23 cellular contexts compared by ENCODE assay signal in genomic region chrX:21581479-21581878, GRCh38.
DNase-seq lines count a peak whose midpoint lies in the region; ATAC-seq and TF ChIP-seq lines count a peak whose summit lies in the region.
"Had no signal": no experiment of that assay in that cellular context is flagged by ENCODE, and none has a peak within 500 bp of the region (broad histone marks: within the 10 kb centered on the region; RNA-seq: fewer than 3 reads in every experiment).

No MANE protein-coding gene starts in this region.

- intact Hi-C loops in cardiac septum (cut with DNase I), result no loop called here

- ATAC-seq in activated CD8-positive, alpha-beta memory T cell treated with anti-CD3 and anti-CD28 coated beads, Interleukin-2, amount 10 ng/mL, durations not matched to agents 7 days and 5 days, result no peak
- ATAC-seq: GM23338, PC-3 had no signal

- H3K9me3 ChIP-seq in GM23248 (ENCODE audit: low read depth), result no peaks in the 10 kb centered on the region
- H3K9me3 ChIP-seq: MG63 had no signal

- H3K79me2 ChIP-seq in GM23248 (ENCODE audit: insufficient read depth), result no peaks in the 10 kb centered on the region

- no peaks in the 10 kb centered on the region for H3K9me2 ChIP-seq in GM23248 (ENCODE audit: insufficient read depth)

- H3K4me2 ChIP-seq in GM23248 (ENCODE audit: unreplicated experiment), result no peak overlapping the region
- H3K4me2 ChIP-seq: BLaER1 treated with 17β-estradiol and CSF1 and Interleukin-3, amounts not matched to agents 10 nM and 100 nM; GM23338 had no signal

- no peaks in the 10 kb centered on the region for H3K27me3 ChIP-seq in GM23248 (replicated peaks; ENCODE audit: insufficient read depth)
- H3K27me3 ChIP-seq: BLaER1 treated with 17β-estradiol and CSF1 and Interleukin-3, amounts not matched to agents 10 nM and 100 nM; MG63 had no signal

- H3K4me3 ChIP-seq in GM23248 (no peak overlapping the region), fibroblast of mammary gland (ENCODE audit: control insufficient read depth, low read depth, low read length) (no peak overlapping the region)
- H3K4me3 ChIP-seq: BLaER1 treated with 17β-estradiol and CSF1 and Interleukin-3, amounts not matched to agents 10 nM and 100 nM; GM23338; MG63 had no signal

- no peaks in the 10 kb centered on the region for H3K36me3 ChIP-seq in GM23248 (ENCODE audit: low read depth)
- H3K36me3 ChIP-seq: MG63 had no signal

- no peaks in the 10 kb centered on the region for H4K20me1 ChIP-seq in GM23248 (ENCODE audit: insufficient read depth)
- H4K20me1 ChIP-seq: BLaER1 treated with 17β-estradiol and CSF1 and Interleukin-3, amounts not matched to agents 10 nM and 100 nM had no signal

- H3K27ac Mint-ChIP-seq in activated naive CD4-positive, alpha-beta T cell treated with anti-CD3 and anti-CD28 coated beads, Interleukin-2, amount 50 U/mL, for 24 hours, result peak overlapping the region; percentile 87
- no peak overlapping the region for H3K27ac Mint-ChIP-seq in activated CD8-positive, alpha-beta memory T cell treated with anti-CD3 and anti-CD28 coated beads, Interleukin-2, amount 10 ng/mL, durations not matched to agents 7 days and 5 days
- H3K27ac Mint-ChIP-seq: CD4-positive, alpha-beta T cell; GM23338; H9 had no signal

- no peak overlapping the region for H2AFZ ChIP-seq in GM23248
- H2AFZ ChIP-seq: GM23338 had no signal

- no peaks in the 10 kb centered on the region for H3K9me3 Mint-ChIP-seq in activated naive CD4-positive, alpha-beta T cell treated with anti-CD3 and anti-CD28 coated beads, Interleukin-2, amount 50 U/mL, for 24 hours
- H3K9me3 Mint-ChIP-seq in activated CD8-positive, alpha-beta memory T cell treated with anti-CD3 and anti-CD28 coated beads, Interleukin-2, amount 10 ng/mL, durations not matched to agents 7 days and 5 days (ENCODE audit: low read depth), result no peaks in the 10 kb centered on the region
- H3K9me3 Mint-ChIP-seq: CD4-positive, alpha-beta T cell; GM23338 had no signal

- peaks cover 12% of the 10 kb centered on the region for H3K36me3 Mint-ChIP-seq in activated naive CD4-positive, alpha-beta T cell treated with anti-CD3 and anti-CD28 coated beads, Interleukin-2, amount 50 U/mL, for 24 hours
- H3K36me3 Mint-ChIP-seq in activated CD8-positive, alpha-beta memory T cell treated with anti-CD3 and anti-CD28 coated beads, Interleukin-2, amount 10 ng/mL, durations not matched to agents 7 days and 5 days, result no peaks in the 10 kb centered on the region

- no peaks in the 10 kb centered on the region; the same call in 1 of the 2 replicates for H3K4me1 ChIP-seq in GM23248 (ENCODE audit: insufficient read depth)
- H3K4me1 ChIP-seq: BLaER1 treated with 17β-estradiol and CSF1 and Interleukin-3, amounts not matched to agents 10 nM and 100 nM had no signal

- CTCF ChIA-PET in activated CD8-positive, alpha-beta memory T cell treated with anti-CD3 and anti-CD28 coated beads, Interleukin-2, amount 10 ng/mL, durations not matched to agents 7 days and 5 days (lab: Charles Lee), result interaction anchor here (1.0 kb wide), 1 partner anchor 15 kb away, joined by 3 read pairs; no protein-coding TSS in a partner anchor

- no peak for TF ChIP-seq CTCF in fibroblast of mammary gland (conservative IDR thresholded peaks at IDR 0.05; ENCODE audit: control insufficient read depth, insufficient read depth, low read depth, low read length)

- H3K27ac ChIP-seq in GM23248, result no peak overlapping the region
- H3K27ac ChIP-seq: BLaER1 treated with 17β-estradiol and CSF1 and Interleukin-3, amounts not matched to agents 10 nM and 100 nM had no signal

- in situ Hi-C loops in GM23248 (cut with MboI), result no loop called here

- no peak for DNase-seq in activated naive CD4-positive, alpha-beta T cell (lab: John Stamatoyannopoulos, UW)
- peak; percentile 24 for DNase-seq in GM23248
- DNase-seq in fibroblast of mammary gland (ENCODE audit: low read depth), result peak; percentile 2
- no peak for DNase-seq in T-helper 2 cell
- no peak for DNase-seq in activated CD8-positive, alpha-beta memory T cell treated with anti-CD3 and anti-CD28 coated beads, Interleukin-2, amount 10 ng/mL, durations not matched to agents 7 days and 5 days
- no peak for DNase-seq in cardiac septum (ENCODE audit: low spot score)
- DNase-seq: AML-193; CD4-positive, alpha-beta T cell; DMS53; H9; KBM-7; MG63; NCI-H1105 treated with DMSO at 0.1 percent for 48 hours; NCI-H146; NCI-H1930; NCI-H2107; NCI-H446; NCI-H524 treated with DMSO at 0.1 percent for 48 hours; NCI-H774; PC-3 had no signal

- no peak overlapping the region for H3K4me3 Mint-ChIP-seq in activated naive CD4-positive, alpha-beta T cell treated with anti-CD3 and anti-CD28 coated beads, Interleukin-2, amount 50 U/mL, for 24 hours
- no peak overlapping the region for H3K4me3 Mint-ChIP-seq in activated CD8-positive, alpha-beta memory T cell treated with anti-CD3 and anti-CD28 coated beads, Interleukin-2, amount 10 ng/mL, durations not matched to agents 7 days and 5 days
- H3K4me3 Mint-ChIP-seq: CD4-positive, alpha-beta T cell; GM23338; H9 had no signal

- WGBS in GM23248 (ENCODE audit: low coverage in 1 of 2, low lambda C conversion rate in 2 of 2, missing lambda C conversion rate in 2 of 2), 2 experiments, result 60 to 66% methylated on average over 3 of the region's 3 CpGs

- H3K27me3 Mint-ChIP-seq in activated naive CD4-positive, alpha-beta T cell treated with anti-CD3 and anti-CD28 coated beads, Interleukin-2, amount 50 U/mL, for 24 hours, result no peaks in the 10 kb centered on the region
- no peaks in the 10 kb centered on the region for H3K27me3 Mint-ChIP-seq in activated CD8-positive, alpha-beta memory T cell treated with anti-CD3 and anti-CD28 coated beads, Interleukin-2, amount 10 ng/mL, durations not matched to agents 7 days and 5 days
- H3K27me3 Mint-ChIP-seq: CD4-positive, alpha-beta T cell had no signal

- H3K4me1 Mint-ChIP-seq in activated naive CD4-positive, alpha-beta T cell treated with anti-CD3 and anti-CD28 coated beads, Interleukin-2, amount 50 U/mL, for 24 hours, result peaks cover 6% of the 10 kb centered on the region
- H3K4me1 Mint-ChIP-seq in activated CD8-positive, alpha-beta memory T cell treated with anti-CD3 and anti-CD28 coated beads, Interleukin-2, amount 10 ng/mL, durations not matched to agents 7 days and 5 days, result no peaks in the 10 kb centered on the region

- no peaks in the 10 kb centered on the region for H3F3A ChIP-seq in GM23248 (ENCODE audit: insufficient read depth)

- H3K9ac ChIP-seq in GM23248, result no peak overlapping the region
- H3K9ac ChIP-seq: BLaER1 treated with 17β-estradiol and CSF1 and Interleukin-3, amounts not matched to agents 10 nM and 100 nM had no signal

Comparison
In these comparisons a context has a peak if more than half of its experiments do, and no peak if none do; other contexts are left out.
1. DNase-seq: peak in GM23248 (single experiment) and fibroblast of mammary gland (single experiment); none in activated naive CD4-positive, alpha-beta T cell (0 of 4), T-helper 2 cell (0 of 5), activated CD8-positive, alpha-beta memory T cell treated with anti-CD3 and anti-CD28 coated beads, Interleukin-2, amount 10 ng/mL, durations not matched to agents 7 days and 5 days (single experiment) and cardiac septum (single experiment).